ENCODE assay signal across 8 cellular contexts in the genomic region with DNA sequence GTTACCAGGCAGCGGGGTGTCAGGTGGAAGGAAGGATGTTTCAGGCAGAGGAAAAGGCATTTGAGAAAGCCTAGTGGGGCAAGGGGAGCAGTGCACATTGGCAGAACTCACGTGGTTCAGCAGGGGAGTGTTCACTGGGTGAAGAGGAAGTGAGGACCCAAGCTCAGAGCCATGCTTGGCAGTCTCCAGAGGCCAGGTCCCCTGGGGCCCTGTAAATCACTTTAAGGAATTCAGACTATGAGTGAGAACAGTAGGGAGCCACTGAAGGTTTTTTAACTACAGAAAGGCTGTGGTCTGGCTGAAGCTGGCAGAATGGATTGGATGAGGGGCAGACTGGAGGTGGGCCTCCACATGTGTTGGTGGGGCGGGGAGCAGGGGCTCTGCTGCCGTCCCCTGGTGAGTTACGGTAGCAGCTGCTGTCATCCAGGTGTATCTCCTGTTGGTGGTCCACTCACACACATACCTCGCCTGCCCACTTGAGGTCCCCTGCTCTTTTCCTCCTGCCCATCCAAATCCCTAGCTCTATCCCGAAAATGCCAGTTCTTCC. TPM values are rescaled to one million over a fixed set of nuclear protein-coding genes. Genes with fewer than 3 reads are reported as not detected.
A peak's percentile ranks its signal among the peaks of the same experiment; 100 is the strongest.
DNase-seq lines count a peak whose midpoint lies in the region; ATAC-seq, FAIRE-seq and TF ChIP-seq lines count a peak whose summit lies in the region.

No MANE protein-coding gene starts in this region.

- CTCF ChIA-PET in CD4-positive, alpha-beta T cell (lab: Charles Lee), result interaction anchor here (1.1 to 2.3 kb wide), 4 partner anchors 15 to 307 kb away, joined by 3 to 6 read pairs (median 4); a partner anchor contains a TSS

- intact Hi-C loops in CD4-positive, alpha-beta T cell (cut with DNase I, micrococcal nuclease), result loop anchor here in 1 of 2 experiments (10.0 kb wide), 2 partner anchors 205 to 1135 kb away; a partner anchor contains a TSS
- intact Hi-C loops in left cardiac atrium (cut with DNase I), result no loop called here

- H3K36me3 Mint-ChIP-seq in CD4-positive, alpha-beta T cell (ENCODE audit: low read depth), result peaks cover under 1% of the 10 kb centered on the region
- H3K36me3 Mint-ChIP-seq in effector memory CD8-positive, alpha-beta T cell (ENCODE audit: insufficient read depth), result peaks cover 3% of the 10 kb centered on the region

- POLR2A ChIA-PET in CD4-positive, alpha-beta T cell (lab: Charles Lee), result interaction anchor here (1.1 to 4.3 kb wide), 3 partner anchors 9 to 848 kb away, joined by 3 to 19 read pairs (median 4); a partner anchor contains a TSS

- ATAC-seq in CD4-positive, alpha-beta T cell (ENCODE audit: poor library complexity), result peak; percentile 87
- ATAC-seq in GM19351 (IDR thresholded peaks at IDR 0.05; ENCODE audit: unreplicated experiment) (peak; percentile 80), HG03159 (IDR thresholded peaks at IDR 0.05; ENCODE audit: unreplicated experiment) (peak; percentile 71), left cardiac atrium (no peak)
- peak; percentile 56 for ATAC-seq in effector memory CD8-positive, alpha-beta T cell (replicated peaks)

- no peaks in the 10 kb centered on the region for H3K9me3 Mint-ChIP-seq in CD4-positive, alpha-beta T cell
- no peaks in the 10 kb centered on the region for H3K9me3 Mint-ChIP-seq in effector memory CD8-positive, alpha-beta T cell

- in situ Hi-C loops in SK-MEL-5 (cut with HindIII; ENCODE audit: low pct_unique_long_range_greater_than_20kb, low sequenced_read_pairs), result loop anchor here (10.0 kb wide), 1 partner anchor 205 kb away; a partner anchor contains a TSS

- H3K27ac ChIP-seq in CD4-positive, alpha-beta T cell (ENCODE audit: low read depth, low read length), result no peak overlapping the region

- H3K27ac Mint-ChIP-seq in CD4-positive, alpha-beta T cell, result peak overlapping the region; percentile 38
- H3K27ac Mint-ChIP-seq in effector memory CD8-positive, alpha-beta T cell, result peak overlapping the region in 1 of 2 donors; percentile 61

- H3K9me3 ChIP-seq in CD4-positive, alpha-beta T cell (ENCODE audit: control insufficient read depth, low read length), result no peaks in the 10 kb centered on the region

- no peak for FAIRE-seq in urothelium cell line (lab: Jason Lieb, UNC)

- peak overlapping the region; percentile 61 for H3K4me3 Mint-ChIP-seq in CD4-positive, alpha-beta T cell
- no peak overlapping the region for H3K4me3 Mint-ChIP-seq in effector memory CD8-positive, alpha-beta T cell

- no peaks in the 10 kb centered on the region for H3K27me3 ChIP-seq in CD4-positive, alpha-beta T cell (ENCODE audit: control insufficient read depth, insufficient read depth, low read length)

- H3K4me1 Mint-ChIP-seq in CD4-positive, alpha-beta T cell (ENCODE audit: low read depth), result peaks cover 66% of the 10 kb centered on the region
- peaks cover 46 to 47% of the 10 kb centered on the region in 2 donors for H3K4me1 Mint-ChIP-seq in effector memory CD8-positive, alpha-beta T cell (ENCODE audit: low read depth in 2 of 2)

- no peak for TF ChIP-seq CTCF in CD4-positive, alpha-beta T cell (IDR thresholded peaks at IDR 0.05)

- peak in 8 of 10 experiments; percentile 21 to 48 (median 33) for DNase-seq in CD4-positive, alpha-beta T cell
- DNase-seq in SK-MEL-5 (ENCODE audit: low read depth, low spot score) (peak; percentile 62), urothelium cell line (ENCODE audit: low spot score) (peak; percentile 36), NCI-H774 (lab: John Stamatoyannopoulos, UW) (no peak), left cardiac atrium (no peak)
- DNase-seq in effector memory CD8-positive, alpha-beta T cell, result no peak

- H3K27me3 Mint-ChIP-seq in CD4-positive, alpha-beta T cell, result no peaks in the 10 kb centered on the region
- H3K27me3 Mint-ChIP-seq in effector memory CD8-positive, alpha-beta T cell, result no peaks in the 10 kb centered on the region

RNA-seq across cellular contexts. Expression of a gene that starts 5.1 kb away (rescaled TPM):
- 10 to 100 TPM; 21.7 to 22.7 TPM for total RNA-seq in CD4-positive, alpha-beta T cell
- total RNA-seq in SK-MEL-5 (2014; rRNA removed; shearing (Covaris generic)), result 8.0 TPM in 2 replicates
- polyA plus RNA-seq in SK-MEL-5 (2015; cell fraction: cytosol; rRNA removed), result 11.6 and 14.9 TPM in 2 replicates
- polyA plus RNA-seq in SK-MEL-5 (2015; cell fraction: nucleus; rRNA removed), result 11.8 and 13.7 TPM in 2 replicates
- total RNA-seq in left cardiac atrium, result 10 to 100 TPM; 25.5 to 30.2 TPM

RNA-seq across cellular contexts. Expression of a gene that starts 7.2 kb away (rescaled TPM):
- 1 to 10 TPM; 5.8 to 7.2 TPM for total RNA-seq in CD4-positive, alpha-beta T cell
- total RNA-seq in SK-MEL-5 (2014; rRNA removed; shearing (Covaris generic)), result 47.6 and 52.8 TPM in 2 replicates
- polyA plus RNA-seq in SK-MEL-5 (2015; cell fraction: cytosol; rRNA removed), result 52.8 and 60.6 TPM in 2 replicates
- 22.2 and 23.7 TPM in 2 replicates for polyA plus RNA-seq in SK-MEL-5 (2015; cell fraction: nucleus; rRNA removed)
- 10 to 100 TPM; 68.5 to 84.9 TPM for total RNA-seq in left cardiac atrium

Comparison
In these comparisons a context has a peak if more than half of its experiments do, and no peak if none do; other contexts are left out.
1. ATAC-seq: peak in CD4-positive, alpha-beta T cell (single experiment), GM19351 (single experiment), HG03159 (single experiment) and effector memory CD8-positive, alpha-beta T cell (single experiment); none in left cardiac atrium (0 of 2).
2. DNase-seq: peak in CD4-positive, alpha-beta T cell (8 of 10), SK-MEL-5 (single experiment) and urothelium cell line (single experiment); none in effector memory CD8-positive, alpha-beta T cell (0 of 3), NCI-H774 (single experiment) and left cardiac atrium (single experiment).